ENCODE assay signal across 19 cellular contexts in the genomic region with DNA sequence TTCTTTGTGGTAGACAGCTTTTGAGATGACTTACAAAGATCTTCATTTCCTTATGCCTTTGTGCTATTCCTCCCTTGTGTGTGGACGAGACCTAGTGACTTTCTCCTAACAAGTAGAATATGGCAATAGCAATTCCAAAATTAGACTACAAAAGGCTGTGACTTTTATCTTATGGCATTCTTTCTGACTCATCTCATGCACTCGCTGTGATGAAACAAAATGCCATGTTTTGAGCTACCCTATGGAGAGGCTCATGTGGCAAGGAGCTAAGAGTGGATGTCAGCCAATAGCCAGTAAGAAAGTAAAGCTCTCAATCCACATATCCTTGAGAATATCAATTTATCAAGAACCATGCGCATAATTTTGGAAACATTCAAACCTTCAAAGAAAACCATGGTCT.
"Had no signal": no experiment of that assay in that cellular context is flagged by ENCODE, and none has a peak within 500 bp of the region (broad histone marks: within the 10 kb centered on the region; RNA-seq: fewer than 3 reads in every experiment).

No MANE protein-coding gene starts in this region.

- H3K36me3 ChIP-seq: breast epithelium, neutrophil, sigmoid colon, thoracic aorta, upper lobe of right lung had no signal

- ATAC-seq: activated CD8-positive, alpha-beta memory T cell treated with anti-CD3 and anti-CD28 coated beads, Interleukin-2, amount 10 ng/mL, durations not matched to agents 7 days and 5 days; esophagus mucosa; natural killer cell treated with Interleukin-12 subunit alpha and Interleukin-12 subunit beta and Interleukin-15 and Interleukin-18, amount 100 ng/mL, for 72 hours; stimulated activated naive B cell treated with anti-CD40 and anti-IgM and Interleukin-4, amounts not matched to agents 10 μg/mL and 1 μg/mL and 100 μg/mL, for 72 hours; upper lobe of right lung had no signal

- H3K4me3 ChIP-seq: breast epithelium, sigmoid colon, thoracic aorta, upper lobe of right lung had no signal

- FAIRE-seq: TTC549 had no signal

- H3K27me3 ChIP-seq: breast epithelium, neutrophil, sigmoid colon, upper lobe of right lung had no signal

- H3K27me3 Mint-ChIP-seq: activated B cell treated with CpG ODN at 0.5 μM for 24 hours; activated CD4-positive, alpha-beta memory T cell treated with anti-CD3 and anti-CD28 coated beads, Interleukin-2, amount 10 ng/mL, durations not matched to agents 7 days and 5 days; activated CD8-positive, alpha-beta memory T cell treated with anti-CD3 and anti-CD28 coated beads, Interleukin-2, amount 10 ng/mL, durations not matched to agents 7 days and 5 days; activated naive CD8-positive, alpha-beta T cell treated with anti-CD3 and anti-CD28 coated beads for 36 hours; natural killer cell treated with Interleukin-12 subunit alpha and Interleukin-12 subunit beta and Interleukin-15 and Interleukin-18, amount 100 ng/mL, for 72 hours; stimulated activated naive B cell treated with anti-CD40 and anti-IgM and Interleukin-4, amounts not matched to agents 10 μg/mL and 1 μg/mL and 100 μg/mL, for 72 hours had no signal

- H3K36me3 Mint-ChIP-seq: activated CD8-positive, alpha-beta memory T cell treated with anti-CD3 and anti-CD28 coated beads, Interleukin-2, amount 10 ng/mL, durations not matched to agents 7 days and 5 days; activated naive CD8-positive, alpha-beta T cell treated with anti-CD3 and anti-CD28 coated beads for 36 hours; natural killer cell treated with Interleukin-12 subunit alpha and Interleukin-12 subunit beta and Interleukin-15 and Interleukin-18, amount 100 ng/mL, for 72 hours; stimulated activated naive B cell treated with anti-CD40 and anti-IgM and Interleukin-4, amounts not matched to agents 10 μg/mL and 1 μg/mL and 100 μg/mL, for 72 hours had no signal

- DNase-seq: activated B cell treated with CpG ODN at 0.5 μM for 24 hours; activated CD4-positive, alpha-beta memory T cell treated with anti-CD3 and anti-CD28 coated beads, Interleukin-2, amount 10 ng/mL, durations not matched to agents 7 days and 5 days; activated CD4-positive, alpha-beta T cell treated with anti-CD3 and anti-CD28 coated beads for 48 hours; activated CD8-positive, alpha-beta memory T cell treated with anti-CD3 and anti-CD28 coated beads, Interleukin-2, amount 10 ng/mL, durations not matched to agents 7 days and 5 days; activated naive CD8-positive, alpha-beta T cell treated with anti-CD3 and anti-CD28 coated beads for 36 hours; amygdala; cerebellar nuclear complex; effector CD4-positive, alpha-beta T cell; sigmoid colon; stimulated activated naive B cell treated with anti-CD40 and anti-IgM and Interleukin-4, amounts not matched to agents 10 μg/mL and 1 μg/mL and 100 μg/mL, for 72 hours; T-helper 2 cell; upper lobe of right lung had no signal

- H3K4me3 Mint-ChIP-seq: activated B cell treated with CpG ODN at 0.5 μM for 24 hours; activated CD4-positive, alpha-beta memory T cell treated with anti-CD3 and anti-CD28 coated beads, Interleukin-2, amount 10 ng/mL, durations not matched to agents 7 days and 5 days; activated CD8-positive, alpha-beta memory T cell treated with anti-CD3 and anti-CD28 coated beads, Interleukin-2, amount 10 ng/mL, durations not matched to agents 7 days and 5 days; activated naive CD8-positive, alpha-beta T cell treated with anti-CD3 and anti-CD28 coated beads for 36 hours; natural killer cell treated with Interleukin-12 subunit alpha and Interleukin-12 subunit beta and Interleukin-15 and Interleukin-18, amount 100 ng/mL, for 72 hours; stimulated activated naive B cell treated with anti-CD40 and anti-IgM and Interleukin-4, amounts not matched to agents 10 μg/mL and 1 μg/mL and 100 μg/mL, for 72 hours had no signal

- H3K4me1 Mint-ChIP-seq: activated B cell treated with CpG ODN at 0.5 μM for 24 hours; activated CD4-positive, alpha-beta memory T cell treated with anti-CD3 and anti-CD28 coated beads, Interleukin-2, amount 10 ng/mL, durations not matched to agents 7 days and 5 days; activated CD8-positive, alpha-beta memory T cell treated with anti-CD3 and anti-CD28 coated beads, Interleukin-2, amount 10 ng/mL, durations not matched to agents 7 days and 5 days; activated naive CD8-positive, alpha-beta T cell treated with anti-CD3 and anti-CD28 coated beads for 36 hours; stimulated activated naive B cell treated with anti-CD40 and anti-IgM and Interleukin-4, amounts not matched to agents 10 μg/mL and 1 μg/mL and 100 μg/mL, for 72 hours had no signal

- H3K27ac ChIP-seq: breast epithelium, neutrophil, parathyroid adenoma, sigmoid colon, thoracic aorta, upper lobe of right lung had no signal

- H3K27ac Mint-ChIP-seq: activated B cell treated with CpG ODN at 0.5 μM for 24 hours; activated CD4-positive, alpha-beta memory T cell treated with anti-CD3 and anti-CD28 coated beads, Interleukin-2, amount 10 ng/mL, durations not matched to agents 7 days and 5 days; activated CD8-positive, alpha-beta memory T cell treated with anti-CD3 and anti-CD28 coated beads, Interleukin-2, amount 10 ng/mL, durations not matched to agents 7 days and 5 days; activated naive CD8-positive, alpha-beta T cell treated with anti-CD3 and anti-CD28 coated beads for 36 hours; natural killer cell treated with Interleukin-12 subunit alpha and Interleukin-12 subunit beta and Interleukin-15 and Interleukin-18, amount 100 ng/mL, for 72 hours; stimulated activated naive B cell treated with anti-CD40 and anti-IgM and Interleukin-4, amounts not matched to agents 10 μg/mL and 1 μg/mL and 100 μg/mL, for 72 hours had no signal
